ENCODE assay signal across 13 cellular contexts in genomic region chr2:202035941-202036372, GRCh38. TPM values are rescaled to one million over a fixed set of nuclear protein-coding genes. Genes with fewer than 3 reads are reported as not detected.
DNase-seq lines count a peak whose midpoint lies in the region; ATAC-seq, FAIRE-seq and TF ChIP-seq lines count a peak whose summit lies in the region.
"Had no signal": no experiment of that assay in that cellular context is flagged by ENCODE, and none has a peak within 500 bp of the region (broad histone marks: within the 10 kb centered on the region; RNA-seq: fewer than 3 reads in every experiment).

No MANE protein-coding gene starts in this region.

- H3K23ac ChIP-seq in H1 (ENCODE audit: insufficient read length) = no peak overlapping the region
- peak overlapping the region in 1 of 2 experiments; percentile 28 for H3K23ac ChIP-seq in mesenchymal stem cell (ENCODE audit: low read length in 2 of 2)

- intact Hi-C loops in breast epithelium (cut with DNase I; ENCODE audit: low total_unique reads) = no loop called here
- intact Hi-C loops in MCF 10A (cut with micrococcal nuclease) = loop anchor here (10.0 kb wide), 1 partner anchor 99 kb away; no protein-coding TSS in a partner anchor
- intact Hi-C loops in transverse colon (cut with DNase I; ENCODE audit: low total_unique reads) = loop anchor here (2.0 kb wide), 1 partner anchor 143 kb away; no protein-coding TSS in a partner anchor

- no peak overlapping the region for H3K27ac Mint-ChIP-seq in MCF 10A (ENCODE audit: low read depth, unreplicated experiment)

- CTCF ChIA-PET in MCF 10A (lab: Yijun Ruan, JAX) (interaction anchor here (0.7 kb wide), 1 partner anchor 126 kb away, joined by 3 read pairs; no protein-coding TSS in a partner anchor), H1 (lab: Charles Lee; ENCODE audit: partially characterized antibody) (interaction anchor here (0.9 to 2.1 kb wide), 9 partner anchors 11 to 258 kb away, joined by 3 to 6 read pairs (median 4); no protein-coding TSS in a partner anchor)

- H3K79me1 ChIP-seq in H1 (ENCODE audit: low read depth, low read length) (no peaks in the 10 kb centered on the region), mesenchymal stem cell (replicated peaks; ENCODE audit: low read length, poor library complexity, severe bottlenecking) (peaks cover 8% of the 10 kb centered on the region)

- H3K14ac ChIP-seq in H1 (ENCODE audit: insufficient read length) (no peak overlapping the region), mesenchymal stem cell (ENCODE audit: low read length in 2 of 2) (no peak overlapping the region)

- peak overlapping the region; percentile 29; the same call in 1 of the 2 replicates for H4K8ac ChIP-seq in H1 (ENCODE audit: extremely low read depth, insufficient read depth, low read length)
- peak overlapping the region; percentile 73 for H4K8ac ChIP-seq in mesenchymal stem cell (ENCODE audit: low read length)

- H3K27me3 Mint-ChIP-seq in MCF 10A (ENCODE audit: insufficient read depth, unreplicated experiment) = no peaks in the 10 kb centered on the region

- no peak for TF ChIP-seq RAD21 in H1 (IDR thresholded peaks at IDR 0.05 in 1 of 2, conservative IDR thresholded peaks at IDR 0.05 in 1 of 2; ENCODE audit: low read depth in 2 of 2, low read length in 2 of 2)

- H2BK15ac ChIP-seq in H1 (ENCODE audit: low read length) = no peak overlapping the region; the same call in 1 of the 2 replicates
- H2BK15ac ChIP-seq in mesenchymal stem cell (ENCODE audit: low read depth, poor library complexity, severe bottlenecking) = peak overlapping the region; percentile 31

- POLR2A ChIA-PET in MCF 10A (lab: Yijun Ruan, JAX) (no interaction called here), H1 (lab: Charles Lee; ENCODE audit: partially characterized antibody) (interaction anchor here (0.7 to 2.4 kb wide), 23 partner anchors 10 to 176 kb away, joined by 3 to 11 read pairs (median 4); partner anchors contain the start of gene KIAA2012)

- peak overlapping the region; percentile 49 to 85 (median 67) for H3K9ac ChIP-seq in H1 (replicated peaks in 1 of 4; ENCODE audit: extremely low read depth in 1 of 4, low read depth in 3 of 4, low read length in 3 of 4)
- H3K9ac ChIP-seq in mesenchymal stem cell (ENCODE audit: low read length) = no peak overlapping the region

- BruUV-seq in MCF 10A (replicated peaks; lab: Mats Ljungman, UMichigan) = no TSS peak

- H2BK12ac ChIP-seq in H1 (ENCODE audit: low read depth, low read length) (peak overlapping the region; percentile 88; the same call in 1 of the 2 replicates), mesenchymal stem cell (ENCODE audit: low read length in 2 of 2) (peak overlapping the region in 1 of 2 experiments; percentile 4)

- 4% methylated on average over 25 of the region's 32 CpGs; no CpG with 5 or more reads in 1 of the 2 experiments for WGBS in H1 (ENCODE audit: extremely low coverage in 1 of 2, insufficient coverage in 1 of 2, insufficient read length in 1 of 2, insufficient replicate concordance in 2 of 2, low coverage in 1 of 2, low lambda C conversion rate in 2 of 2, missing lambda C conversion rate in 1 of 2), 2 experiments
- WGBS in mesenchymal stem cell = 36% methylated on average over 31 of the region's 32 CpGs
- 71 to 100% methylated on average over 4 to 32 of the region's 32 CpGs for WGBS in transverse colon (ENCODE audit: low coverage in 1 of 2), 2 donors

- H3K4me3 Mint-ChIP-seq in MCF 10A (ENCODE audit: unreplicated experiment) = no peak overlapping the region
- H3K4me3 Mint-ChIP-seq: central memory CD8-positive, alpha-beta T cell had no signal

- in situ Hi-C loops in transverse colon (cut with MboI; ENCODE audit: low pct_ligation_motif_present in 1 of 4, low pct_unique_long_range_greater_than_20kb in 1 of 4, low sequenced_read_pairs in 3 of 4) = loop anchor here in 1 of 4 donors (10.0 kb wide), 1 partner anchor 171 kb away; no protein-coding TSS in a partner anchor

- H3K4me3 ChIP-seq in breast epithelium = peak overlapping the region; percentile 60 to 92 (median 84)
- H3K4me3 ChIP-seq in H1 (ENCODE audit: extremely low read depth in 1 of 4, insufficient read depth in 2 of 4, low read depth in 3 of 4, low read length in 4 of 4) = peak overlapping the region; percentile 78 to 96 (median 93)
- peak overlapping the region; percentile 22 to 88 for H3K4me3 ChIP-seq in mesenchymal stem cell (ENCODE audit: insufficient read depth in 1 of 2, low read depth in 1 of 2, low read length in 2 of 2)
- peak overlapping the region; percentile 12 to 82 (median 73) for H3K4me3 ChIP-seq in transverse colon
- H3K4me3 ChIP-seq in SJCRH30 = no peak overlapping the region

- H3K9me3 ChIP-seq in breast epithelium (no peaks in the 10 kb centered on the region), H1 (ENCODE audit: insufficient read depth in 2 of 2, low read depth in 1 of 2, low read length in 1 of 2) (no peaks in the 10 kb centered on the region), mesenchymal stem cell (ENCODE audit: control insufficient read depth, low read length) (no peaks in the 10 kb centered on the region), transverse colon (no peaks in the 10 kb centered on the region), SJCRH30 (replicated peaks) (no peaks in the 10 kb centered on the region)

- H3K4ac ChIP-seq in H1 (replicated peaks; ENCODE audit: insufficient read length, low read depth, low read length) (peak overlapping the region; percentile 75), mesenchymal stem cell (ENCODE audit: low read depth in 1 of 2, low read length in 2 of 2) (no peak overlapping the region)

- no peak for FAIRE-seq in H1 (lab: Jason Lieb, UNC)

- peaks cover 9% of the 10 kb centered on the region; the same call in 1 of the 2 replicates for H3K23me2 ChIP-seq in H1 (ENCODE audit: low read depth, low read length)

- TF ChIP-seq EP300 in H1 (IDR thresholded peaks at IDR 0.05; ENCODE audit: borderline replicate concordance in 1 of 2, low read depth in 2 of 2, low read length in 2 of 2) = no peak
- no peak for TF ChIP-seq EP300 in transverse colon (IDR thresholded peaks at IDR 0.05; ENCODE audit: low read depth)

- peaks cover 30 to 64% of the 10 kb centered on the region in 2 experiments for H3K79me2 ChIP-seq in H1 (ENCODE audit: control insufficient read depth in 1 of 2, insufficient read depth in 2 of 2, low read length in 2 of 2)

- H3K4me2 ChIP-seq in H1 (ENCODE audit: insufficient read depth in 1 of 2, low read depth in 2 of 2, low read length in 2 of 2) = peak overlapping the region; percentile 61 to 82
- H3K4me2 ChIP-seq in mesenchymal stem cell (ENCODE audit: low read length, poor library complexity, severe bottlenecking) = no peak overlapping the region

- H3K18ac ChIP-seq in H1 (ENCODE audit: extremely low read depth, low read length) (peak overlapping the region; percentile 96), mesenchymal stem cell (ENCODE audit: low read depth in 1 of 2, low read length in 2 of 2) (peak overlapping the region in 1 of 2 experiments; percentile 16)

- H3K4me1 ChIP-seq in breast epithelium (no peaks in the 10 kb centered on the region), H1 (replicated peaks in 1 of 4; ENCODE audit: control insufficient read depth in 3 of 4, insufficient read depth in 4 of 4, low read length in 3 of 4) (peaks cover 0 to 16% (median 9%) of the 10 kb centered on the region in 4 experiments; a peak in 6 of 7 replicates), mesenchymal stem cell (ENCODE audit: control insufficient read depth, insufficient read depth, low read depth, low read length) (peaks cover 30% of the 10 kb centered on the region), transverse colon (peaks cover 5 to 40% (median 25%) of the 10 kb centered on the region in 4 donors), SJCRH30 (peaks cover 7% of the 10 kb centered on the region; the same call in 1 of the 2 replicates)

- ATAC-seq in GM18502 (IDR thresholded peaks at IDR 0.05; ENCODE audit: poor library complexity, unreplicated experiment) = no peak

- H3K36me3 ChIP-seq in breast epithelium (no peaks in the 10 kb centered on the region), H1 (ENCODE audit: control insufficient read depth in 2 of 4, insufficient read depth in 4 of 4, low read length in 3 of 4) (peaks cover 9 to 45% (median 18%) of the 10 kb centered on the region in 4 experiments), mesenchymal stem cell (ENCODE audit: control insufficient read depth in 1 of 2, insufficient read depth in 2 of 2, low read depth in 1 of 2, low read length in 2 of 2) (peaks cover 0 to 6% of the 10 kb centered on the region in 2 experiments), transverse colon (no peaks in the 10 kb centered on the region), SJCRH30 (no peaks in the 10 kb centered on the region)

- no peaks in the 10 kb centered on the region for H3K36me3 Mint-ChIP-seq in MCF 10A (ENCODE audit: insufficient read depth, unreplicated experiment)

- H3K27me3 ChIP-seq in breast epithelium (no peaks in the 10 kb centered on the region), H1 (replicated peaks in 1 of 4; ENCODE audit: control insufficient read depth in 3 of 4, extremely low read depth in 1 of 4, insufficient read depth in 3 of 4, low read length in 3 of 4) (no peaks in the 10 kb centered on the region), mesenchymal stem cell (ENCODE audit: control insufficient read depth in 1 of 2, insufficient read depth in 1 of 2, low read length in 2 of 2) (peaks cover 0 to 25% of the 10 kb centered on the region in 2 experiments), transverse colon (peaks cover 37% of the 10 kb centered on the region), SJCRH30 (no peaks in the 10 kb centered on the region)

- H2AFZ ChIP-seq in H1 (ENCODE audit: low read length) (no peak overlapping the region), mesenchymal stem cell (ENCODE audit: low read depth, low read length) (no peak overlapping the region)

- DNase-seq in breast epithelium (ENCODE audit: low spot score in 2 of 2) (no peak), MCF 10A (ENCODE audit: unreplicated experiment) (no peak), H1 (ENCODE audit: low read depth in 1 of 2, low spot score in 2 of 2) (no peak), mesenchymal stem cell (no peak), transverse colon (no peak), SJCRH30 (no peak), HT-29 (ENCODE audit: low spot score) (no peak)
- DNase-seq: NCI-H146 had no signal

- TF ChIP-seq CTCF in breast epithelium (IDR thresholded peaks at IDR 0.05) = no peak
- TF ChIP-seq CTCF in MCF 10A (IDR thresholded peaks at IDR 0.05; ENCODE audit: unreplicated experiment) = no peak
- no peak for TF ChIP-seq CTCF in H1 (IDR thresholded peaks at IDR 0.05; ENCODE audit: control extremely low read depth in 1 of 3, insufficient read depth in 1 of 3, low read depth in 1 of 3, low read length in 3 of 3)
- TF ChIP-seq CTCF in transverse colon (IDR thresholded peaks at IDR 0.05) = no peak

- H3K27ac ChIP-seq in breast epithelium (peak overlapping the region; percentile 99), H1 (ENCODE audit: low read depth, low read length) (no peak overlapping the region; the same call in 1 of the 2 replicates), mesenchymal stem cell (ENCODE audit: low read length, poor library complexity, severe bottlenecking) (no peak overlapping the region), transverse colon (peak overlapping the region; percentile 91 to 99 (median 94)), SJCRH30 (no peak overlapping the region)
- H3K27ac ChIP-seq: HL-60, VCaP had no signal

- H4K91ac ChIP-seq in H1 (replicated peaks; ENCODE audit: insufficient read length, low read length) (peak overlapping the region; percentile 64), mesenchymal stem cell (ENCODE audit: low read length) (peak overlapping the region; percentile 9)

- peaks cover 7% of the 10 kb centered on the region for H3K4me1 Mint-ChIP-seq in MCF 10A (ENCODE audit: insufficient read depth, unreplicated experiment)

- H2BK20ac ChIP-seq in H1 (ENCODE audit: low read length) = no peak overlapping the region

- H2BK120ac ChIP-seq in H1 (replicated peaks; ENCODE audit: low read depth, low read length) = peak overlapping the region; percentile 47
- no peak overlapping the region for H2BK120ac ChIP-seq in mesenchymal stem cell (ENCODE audit: low read depth, low read length)

- H4K20me1 ChIP-seq in H1 (replicated peaks in 1 of 2; ENCODE audit: control insufficient read depth in 1 of 2, insufficient read depth in 2 of 2, low read length in 2 of 2) = peaks cover 30 to 33% of the 10 kb centered on the region in 2 experiments

- no peak overlapping the region for H2AK5ac ChIP-seq in H1 (ENCODE audit: low read depth, low read length)
- H2AK5ac ChIP-seq in mesenchymal stem cell (ENCODE audit: low read length, severe bottlenecking) = no peak overlapping the region

- TF ChIP-seq POLR2A in breast epithelium (IDR thresholded peaks at IDR 0.05) (no peak), H1 (IDR thresholded peaks at IDR 0.05; ENCODE audit: control extremely low read depth in 1 of 2, low read depth in 2 of 2, low read length in 2 of 2) (no peak; a peak in 1 of 3 replicates), transverse colon (IDR thresholded peaks at IDR 0.05) (no peak)

- H2BK5ac ChIP-seq in H1 (ENCODE audit: low read depth, low read length) (peak overlapping the region; percentile 96), mesenchymal stem cell (ENCODE audit: low read depth, low read length, poor library complexity, severe bottlenecking) (no peak overlapping the region)

- H4K5ac ChIP-seq in H1 (ENCODE audit: insufficient read length, low read depth, low read length) = peak overlapping the region; percentile 41

- H3K9me3 Mint-ChIP-seq in MCF 10A (ENCODE audit: unreplicated experiment) = no peaks in the 10 kb centered on the region
- H3K9me3 Mint-ChIP-seq: central memory CD8-positive, alpha-beta T cell had no signal

- H3K56ac ChIP-seq in H1 (replicated peaks; ENCODE audit: insufficient read length, low read depth, low read length) = peak overlapping the region; percentile 42

RNA-seq across cellular contexts. Expression of gene FZD7, which starts 2.3 kb away (rescaled TPM):
- total RNA-seq in breast epithelium (10 to 100 TPM; 12.5 to 41.4 (median 26.5) TPM), MCF 10A (2022) (1.1 and 1.8 TPM in 2 replicates), transverse colon (10 to 100 TPM in 3 of 4 donors, 1 to 10 TPM in 1; 6.2 to 14.6 (median 13.3) TPM)
- 246 TPM in 2 replicates for total RNA-seq in H1 (2021; fragmentation: NEBNext Ultra II Directional; extraction: Animal tissue kit (Norgen Biotek cat#: 25700))
- 176 and 280 TPM in 2 replicates for polyA plus RNA-seq in H1 (2011; rRNA removed)
- polyA plus RNA-seq in H1 (2011; cell fraction: cytosol; rRNA removed) = 156 TPM
- polyA plus RNA-seq in H1 (2011; cell fraction: nucleus; rRNA removed) = 238 TPM
- polyA plus RNA-seq in H1 (2012, experiment 1 of 2) = 145 to 162 TPM (median 157 TPM) in 4 replicates
- polyA plus RNA-seq in H1 (2012, experiment 2 of 2) = 136 TPM
- polyA plus RNA-seq in H1 (2013, experiment 1 of 2) = 295 TPM
- polyA plus RNA-seq in H1 (2013, experiment 2 of 2) = 302 TPM
- polyA minus RNA-seq in H1 (2011; rRNA and poly(A)+ RNA removed) = 158 and 159 TPM in 2 replicates
- polyA minus RNA-seq in H1 (2011; cell fraction: cytosol; rRNA and poly(A)+ RNA removed) = 315 TPM
- polyA minus RNA-seq in H1 (2011; cell fraction: nucleus; rRNA and poly(A)+ RNA removed) = 207 TPM
- 25.4 TPM for polyA plus RNA-seq in mesenchymal stem cell (2013, experiment 1 of 2)
- polyA plus RNA-seq in mesenchymal stem cell (2013, experiment 2 of 2) = 27.1 TPM
- total RNA-seq in SJCRH30 (2014; rRNA removed; shearing (Covaris generic)) = 9.2 and 10.0 TPM in 2 replicates
- total RNA-seq in HT-29 (2014; rRNA removed; shearing (Covaris generic)) = 17.4 and 18.2 TPM in 2 replicates

RNA-seq across cellular contexts. Expression of gene KIAA2012, which starts 37.1 kb away (rescaled TPM):
- total RNA-seq in breast epithelium = not detected
- not detected in 2 replicates for total RNA-seq in MCF 10A (2022)
- total RNA-seq in H1 (2021; fragmentation: NEBNext Ultra II Directional; extraction: Animal tissue kit (Norgen Biotek cat#: 25700)) = not detected in 2 replicates
- polyA plus RNA-seq in H1 (2011; rRNA removed) = 0.02 TPM in 1 of 2 replicates, not detected in the other
- polyA plus RNA-seq in H1 (2011; cell fraction: cytosol; rRNA removed) = not detected
- polyA plus RNA-seq in H1 (2011; cell fraction: nucleus; rRNA removed) = not detected
- not detected in 4 replicates for polyA plus RNA-seq in H1 (2012, experiment 1 of 2)
- not detected for polyA plus RNA-seq in H1 (2012, experiment 2 of 2)
- polyA plus RNA-seq in H1 (2013, experiment 1 of 2) = not detected
- polyA plus RNA-seq in H1 (2013, experiment 2 of 2) = not detected
- polyA minus RNA-seq in H1 (2011; rRNA and poly(A)+ RNA removed) = not detected in 2 replicates
- not detected for polyA minus RNA-seq in H1 (2011; cell fraction: cytosol; rRNA and poly(A)+ RNA removed)
- not detected for polyA minus RNA-seq in H1 (2011; cell fraction: nucleus; rRNA and poly(A)+ RNA removed)
- polyA plus RNA-seq in mesenchymal stem cell (2013, experiment 1 of 2) = 0.07 TPM
- 0.04 TPM for polyA plus RNA-seq in mesenchymal stem cell (2013, experiment 2 of 2)
- total RNA-seq in transverse colon = not detected
- 0.08 TPM in 1 of 2 replicates, not detected in the other for total RNA-seq in SJCRH30 (2014; rRNA removed; shearing (Covaris generic))
- total RNA-seq in HT-29 (2014; rRNA removed; shearing (Covaris generic)) = 0.05 TPM in 1 of 2 replicates, not detected in the other
- total RNA-seq: glomerular endothelial cell had no signal

Comparison
In these comparisons a context has a peak if more than half of its experiments do, and no peak if none do; other contexts are left out.
1. H3K27ac ChIP-seq: peak in breast epithelium (2 of 2) and transverse colon (4 of 4); none in H1 (single experiment), mesenchymal stem cell (single experiment) and SJCRH30 (single experiment).